20 cellular contexts compared by ENCODE assay signal in genomic region chr18:76839395-76839794, GRCh38.
"Had no signal": no experiment of that assay in that cellular context is flagged by ENCODE, and none has a peak within 500 bp of the region (broad histone marks: within the 10 kb centered on the region; RNA-seq: fewer than 3 reads in every experiment).

No MANE protein-coding gene starts in this region.

- H3K27me3 Mint-ChIP-seq: activated CD4-positive, alpha-beta memory T cell treated with anti-CD3 and anti-CD28 coated beads, Interleukin-2, amount 10 ng/mL, durations not matched to agents 7 days and 5 days; activated naive CD8-positive, alpha-beta T cell treated with anti-CD3 and anti-CD28 coated beads, Interleukin-2, amount 10 ng/mL, durations not matched to agents 7 days and 5 days; central memory CD8-positive, alpha-beta T cell; memory B cell; natural killer cell treated with Interleukin-12 subunit alpha and Interleukin-12 subunit beta and Interleukin-15 and Interleukin-18, amount 100 ng/mL, for 72 hours; stimulated activated naive CD8-positive, alpha-beta T cell treated with anti-CD3 and anti-CD28 coated beads, Interleukin-15, Interleukin-2, amounts not matched to agents 100 ng/mL and 50 ng/mL, for 24 hours; T-helper 17 cell had no signal

- DNase-seq: activated CD4-positive, alpha-beta memory T cell treated with anti-CD3 and anti-CD28 coated beads, Interleukin-2, amount 10 ng/mL, durations not matched to agents 7 days and 5 days; activated CD4-positive, alpha-beta T cell treated with anti-CD3 and anti-CD28 coated beads for 4 hours; activated naive CD8-positive, alpha-beta T cell treated with anti-CD3 and anti-CD28 coated beads, Interleukin-2, amount 10 ng/mL, durations not matched to agents 7 days and 5 days; activated T-cell treated with anti-CD3 and anti-CD28 coated beads, Interleukin-2, amount 50 U/mL, for 4 hours; brain microvascular endothelial cell; cortex of kidney; effector CD4-positive, alpha-beta T cell; gastrocnemius medialis; small intestine; stimulated activated CD4-positive, alpha-beta T cell treated with anti-CD3 and anti-CD28 coated beads, Interleukin-4, amount 100 ng/mL, for 4 hours; stimulated activated CD8-positive, alpha-beta memory T cell treated with anti-CD3 and anti-CD28 coated beads, Interleukin-4, amount 100 ng/mL, for 48 hours; T-helper 17 cell; testis had no signal

- H3K4me3 Mint-ChIP-seq: activated CD4-positive, alpha-beta memory T cell treated with anti-CD3 and anti-CD28 coated beads, Interleukin-2, amount 10 ng/mL, durations not matched to agents 7 days and 5 days; activated naive CD8-positive, alpha-beta T cell treated with anti-CD3 and anti-CD28 coated beads, Interleukin-2, amount 10 ng/mL, durations not matched to agents 7 days and 5 days; activated T-cell treated with anti-CD3 and anti-CD28 coated beads, Interleukin-2, amount 50 U/mL, for 4 hours; central memory CD8-positive, alpha-beta T cell; memory B cell; natural killer cell treated with Interleukin-12 subunit alpha and Interleukin-12 subunit beta and Interleukin-15 and Interleukin-18, amount 100 ng/mL, for 72 hours; stimulated activated naive CD8-positive, alpha-beta T cell treated with anti-CD3 and anti-CD28 coated beads, Interleukin-15, Interleukin-2, amounts not matched to agents 100 ng/mL and 50 ng/mL, for 24 hours; T-helper 17 cell; WTC11 had no signal

- H3K27ac ChIP-seq: brain microvascular endothelial cell, gastrocnemius medialis, right atrium auricular region had no signal

- ATAC-seq: activated T-cell treated with anti-CD3 and anti-CD28 coated beads, Interleukin-2, amount 50 U/mL, for 4 hours; gastrocnemius medialis; left lobe of liver; natural killer cell treated with Interleukin-12 subunit alpha and Interleukin-12 subunit beta and Interleukin-15 and Interleukin-18, amount 100 ng/mL, for 72 hours; T-helper 17 cell; WTC11 had no signal

- H3K4me1 ChIP-seq: right atrium auricular region had no signal

- H3K27ac Mint-ChIP-seq: activated CD4-positive, alpha-beta memory T cell treated with anti-CD3 and anti-CD28 coated beads, Interleukin-2, amount 10 ng/mL, durations not matched to agents 7 days and 5 days; activated naive CD8-positive, alpha-beta T cell treated with anti-CD3 and anti-CD28 coated beads, Interleukin-2, amount 10 ng/mL, durations not matched to agents 7 days and 5 days; memory B cell; natural killer cell treated with Interleukin-12 subunit alpha and Interleukin-12 subunit beta and Interleukin-15 and Interleukin-18, amount 100 ng/mL, for 72 hours; stimulated activated naive CD8-positive, alpha-beta T cell treated with anti-CD3 and anti-CD28 coated beads, Interleukin-15, Interleukin-2, amounts not matched to agents 100 ng/mL and 50 ng/mL, for 24 hours had no signal

- H3K27me3 ChIP-seq: brain microvascular endothelial cell, gastrocnemius medialis, right atrium auricular region, testis had no signal

- H3K36me3 ChIP-seq: brain microvascular endothelial cell, gastrocnemius medialis, right atrium auricular region had no signal

- H3K9me3 Mint-ChIP-seq: activated CD4-positive, alpha-beta memory T cell treated with anti-CD3 and anti-CD28 coated beads, Interleukin-2, amount 10 ng/mL, durations not matched to agents 7 days and 5 days; activated naive CD8-positive, alpha-beta T cell treated with anti-CD3 and anti-CD28 coated beads, Interleukin-2, amount 10 ng/mL, durations not matched to agents 7 days and 5 days; activated T-cell treated with anti-CD3 and anti-CD28 coated beads, Interleukin-2, amount 50 U/mL, for 4 hours; central memory CD8-positive, alpha-beta T cell; memory B cell; natural killer cell treated with Interleukin-12 subunit alpha and Interleukin-12 subunit beta and Interleukin-15 and Interleukin-18, amount 100 ng/mL, for 72 hours; stimulated activated naive CD8-positive, alpha-beta T cell treated with anti-CD3 and anti-CD28 coated beads, Interleukin-15, Interleukin-2, amounts not matched to agents 100 ng/mL and 50 ng/mL, for 24 hours; WTC11 had no signal

- H3K9me3 ChIP-seq: gastrocnemius medialis, right atrium auricular region, testis had no signal

- H3K36me3 Mint-ChIP-seq: natural killer cell treated with Interleukin-12 subunit alpha and Interleukin-12 subunit beta and Interleukin-15 and Interleukin-18, amount 100 ng/mL, for 72 hours; WTC11 had no signal

- H3K4me3 ChIP-seq: gastrocnemius medialis, right atrium auricular region, testis had no signal
